Comparison of ENCODE assay signal across 29 cellular contexts in genomic region chr1:118085365-118085764, GRCh38.
"Had no signal": no experiment of that assay in that cellular context is flagged by ENCODE, and none has a peak within 500 bp of the region (broad histone marks: within the 10 kb centered on the region; RNA-seq: fewer than 3 reads in every experiment).

No MANE protein-coding gene starts in this region.

- H3K9me3 Mint-ChIP-seq: stimulated activated effector memory CD8-positive, alpha-beta T cell treated with anti-CD3 and anti-CD28 coated beads, Interleukin-12 subunit alpha, Interleukin-12 subunit beta, amount 100 ng/mL, for 72 hours; stimulated activated naive CD8-positive, alpha-beta T cell treated with anti-CD3 and anti-CD28 coated beads, Interleukin-15, amount 100 ng/mL, for 72 hours; stimulated activated naive CD8-positive, alpha-beta T cell treated with anti-CD3 and anti-CD28 coated beads, Interleukin-15, Interleukin-2, amounts not matched to agents 100 ng/mL and 50 ng/mL, for 24 hours had no signal

- ATAC-seq: stimulated activated effector memory CD8-positive, alpha-beta T cell treated with anti-CD3 and anti-CD28 coated beads, Interleukin-12 subunit alpha, Interleukin-12 subunit beta, amount 100 ng/mL, for 72 hours; stimulated activated memory B cell treated with anti-CD40 and anti-IgM and Interleukin-4, amounts not matched to agents 10 μg/mL and 1 μg/mL and 100 μg/mL, for 72 hours; stimulated activated naive B cell treated with anti-CD40 and anti-IgM and Interleukin-4, amounts not matched to agents 10 μg/mL and 1 μg/mL and 100 μg/mL, for 72 hours; stimulated activated naive CD8-positive, alpha-beta T cell treated with anti-CD3 and anti-CD28 coated beads, Interleukin-15, amount 100 ng/mL, for 72 hours; stimulated activated naive CD8-positive, alpha-beta T cell treated with anti-CD3 and anti-CD28 coated beads, Interleukin-15, Interleukin-2, amounts not matched to agents 100 U/mL and 50 U/mL, for 24 hours; upper lobe of right lung had no signal

- H3K4me1 Mint-ChIP-seq: stimulated activated effector memory CD8-positive, alpha-beta T cell treated with anti-CD3 and anti-CD28 coated beads, Interleukin-12 subunit alpha, Interleukin-12 subunit beta, amount 100 ng/mL, for 72 hours; stimulated activated memory B cell treated with anti-CD40 and anti-IgM and Interleukin-4, amounts not matched to agents 10 μg/mL and 1 μg/mL and 100 μg/mL, for 72 hours; stimulated activated naive B cell treated with anti-CD40 and anti-IgM and Interleukin-4, amounts not matched to agents 10 μg/mL and 1 μg/mL and 100 μg/mL, for 72 hours; stimulated activated naive CD8-positive, alpha-beta T cell treated with anti-CD3 and anti-CD28 coated beads, Interleukin-15, amount 100 ng/mL, for 72 hours had no signal

- DNase-seq: stimulated activated CD4-positive, alpha-beta T cell treated with anti-CD3 and anti-CD28 coated beads, Interleukin-2, amount 100 ng/mL, for 48 hours; stimulated activated CD4-positive, alpha-beta T cell treated with anti-CD3 and anti-CD28 coated beads, Interleukin-4, amount 100 ng/mL, for 1 hour; stimulated activated CD4-positive, alpha-beta T cell treated with anti-CD3 and anti-CD28 coated beads, Interleukin-4, amount 100 ng/mL, for 24 hours; stimulated activated CD4-positive, alpha-beta T cell treated with anti-CD3 and anti-CD28 coated beads, Interleukin-4, amount 100 ng/mL, for 4 hours; stimulated activated CD8-positive, alpha-beta memory T cell treated with anti-CD3 and anti-CD28 coated beads, Interleukin-4, amount 100 ng/mL, for 48 hours; stimulated activated naive B cell treated with anti-CD40 and anti-IgM and Interleukin-4, amounts not matched to agents 10 μg/mL and 1 μg/mL and 100 μg/mL, for 72 hours; stimulated activated naive CD4-positive, alpha-beta T cell; stimulated activated naive CD4-positive, alpha-beta T cell treated with Interleukin-2 at 50 U/mL for 16 hours; stimulated activated naive CD8-positive, alpha-beta T cell treated with anti-CD3 and anti-CD28 coated beads, Interleukin-15, amount 100 ng/mL, for 72 hours; stimulated activated naive CD8-positive, alpha-beta T cell treated with anti-CD3 and anti-CD28 coated beads, Interleukin-15, Interleukin-2, amounts not matched to agents 100 U/mL and 50 U/mL, for 24 hours; stomach; substantia nigra; testis; thyroid gland; tibial artery; transverse colon; trophoblast cell; upper lobe of right lung; uterus had no signal

- H3K4me1 ChIP-seq: suprapubic skin, testis, thyroid gland, tibial artery, tibial nerve, transverse colon, upper lobe of left lung, upper lobe of right lung, uterus, vagina had no signal

- H3K36me3 Mint-ChIP-seq: stimulated activated effector memory CD8-positive, alpha-beta T cell treated with anti-CD3 and anti-CD28 coated beads, Interleukin-12 subunit alpha, Interleukin-12 subunit beta, amount 100 ng/mL, for 72 hours; stimulated activated memory B cell treated with anti-CD40 and anti-IgM and Interleukin-4, amounts not matched to agents 10 μg/mL and 1 μg/mL and 100 μg/mL, for 72 hours; stimulated activated naive B cell treated with anti-CD40 and anti-IgM and Interleukin-4, amounts not matched to agents 10 μg/mL and 1 μg/mL and 100 μg/mL, for 72 hours had no signal

- FAIRE-seq: urothelium cell line had no signal

- H3K27me3 Mint-ChIP-seq: type B pancreatic cell had no signal

- H3K27ac ChIP-seq: stomach, suprapubic skin, testis, thoracic aorta, thyroid gland, tibial artery, tibial nerve, transverse colon, upper lobe of left lung, upper lobe of right lung, uterus, vagina had no signal

- H3K9me3 ChIP-seq: stomach, suprapubic skin, testis, thoracic aorta, thyroid gland, tibial artery, tibial nerve, transverse colon, upper lobe of left lung, upper lobe of right lung, uterus, vagina had no signal

- H3K36me3 ChIP-seq: stomach, suprapubic skin, thoracic aorta, thyroid gland, tibial artery, tibial nerve, transverse colon, upper lobe of left lung, upper lobe of right lung, uterus, vagina had no signal

- H3K4me3 ChIP-seq: stomach, suprapubic skin, testis, thoracic aorta, thyroid gland, tibial artery, tibial nerve, transverse colon, upper lobe of left lung, upper lobe of right lung, uterus, vagina had no signal

- H3K4me3 Mint-ChIP-seq: stimulated activated effector memory CD8-positive, alpha-beta T cell treated with anti-CD3 and anti-CD28 coated beads, Interleukin-12 subunit alpha, Interleukin-12 subunit beta, amount 100 ng/mL, for 72 hours; stimulated activated memory B cell treated with anti-CD40 and anti-IgM and Interleukin-4, amounts not matched to agents 10 μg/mL and 1 μg/mL and 100 μg/mL, for 72 hours; stimulated activated naive B cell treated with anti-CD40 and anti-IgM and Interleukin-4, amounts not matched to agents 10 μg/mL and 1 μg/mL and 100 μg/mL, for 72 hours; stimulated activated naive CD8-positive, alpha-beta T cell treated with anti-CD3 and anti-CD28 coated beads, Interleukin-15, amount 100 ng/mL, for 72 hours; stimulated activated naive CD8-positive, alpha-beta T cell treated with anti-CD3 and anti-CD28 coated beads, Interleukin-15, Interleukin-2, amounts not matched to agents 100 ng/mL and 50 ng/mL, for 24 hours; type B pancreatic cell had no signal

- H3K27me3 ChIP-seq: stomach, suprapubic skin, testis, thyroid gland, tibial artery, tibial nerve, transverse colon, upper lobe of left lung, upper lobe of right lung, uterus, vagina had no signal

- H3K27ac Mint-ChIP-seq: stimulated activated effector memory CD8-positive, alpha-beta T cell treated with anti-CD3 and anti-CD28 coated beads, Interleukin-12 subunit alpha, Interleukin-12 subunit beta, amount 100 ng/mL, for 72 hours; stimulated activated memory B cell treated with anti-CD40 and anti-IgM and Interleukin-4, amounts not matched to agents 10 μg/mL and 1 μg/mL and 100 μg/mL, for 72 hours; stimulated activated naive B cell treated with anti-CD40 and anti-IgM and Interleukin-4, amounts not matched to agents 10 μg/mL and 1 μg/mL and 100 μg/mL, for 72 hours; stimulated activated naive CD8-positive, alpha-beta T cell treated with anti-CD3 and anti-CD28 coated beads, Interleukin-15, amount 100 ng/mL, for 72 hours; stimulated activated naive CD8-positive, alpha-beta T cell treated with anti-CD3 and anti-CD28 coated beads, Interleukin-15, Interleukin-2, amounts not matched to agents 100 ng/mL and 50 ng/mL, for 24 hours; type B pancreatic cell had no signal
